In the genomic region with DNA sequence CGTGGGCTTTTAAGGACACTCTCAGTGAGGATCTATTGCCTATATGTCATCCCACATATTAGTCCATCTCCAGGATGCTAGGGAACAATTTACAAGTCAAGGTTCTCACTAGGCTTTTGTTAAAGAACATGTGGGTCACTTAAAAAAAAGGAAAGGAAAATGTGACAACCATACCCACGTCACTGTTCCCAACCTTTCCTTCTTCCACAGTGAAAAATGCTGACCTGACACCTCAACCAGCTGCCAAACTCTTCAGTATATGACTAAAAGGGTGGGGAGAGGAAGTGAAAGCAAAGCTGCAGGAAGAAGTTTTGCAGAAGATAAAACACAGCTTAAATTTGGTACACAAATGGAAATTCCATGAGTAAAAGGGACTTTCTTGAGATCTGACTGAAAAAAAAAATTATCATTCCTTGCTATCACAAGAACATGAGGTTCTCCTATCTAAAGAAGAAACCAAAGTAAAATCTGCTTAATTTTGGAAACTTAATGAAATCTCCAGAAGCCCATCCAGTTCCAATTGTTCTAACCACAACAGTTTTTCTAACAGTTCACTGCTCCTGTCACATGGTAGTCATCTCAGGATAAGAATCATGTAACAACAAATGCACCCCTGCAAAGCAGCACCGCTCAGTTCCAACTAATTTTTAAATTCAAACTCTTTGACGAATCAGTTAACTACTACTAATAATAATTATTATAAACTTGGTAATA, we compare ENCODE assay signal across 8 cellular contexts.
DNase-seq lines count a peak whose midpoint lies in the region; ATAC-seq, FAIRE-seq and TF ChIP-seq lines count a peak whose summit lies in the region.

No MANE protein-coding gene starts in this region.

- BruUV-seq in OCI-LY7 (replicated peaks; lab: Mats Ljungman, UMichigan) (no TSS peak), endothelial cell of umbilical vein (replicated peaks; lab: Mats Ljungman, UMichigan) (no TSS peak)

- TF ChIP-seq CTCF in OCI-LY7 (conservative IDR thresholded peaks at IDR 0.05; ENCODE audit: low read length), result no peak
- no peak for TF ChIP-seq CTCF in endothelial cell of umbilical vein (IDR thresholded peaks at IDR 0.05; ENCODE audit: extremely low read depth in 1 of 2, insufficient read depth in 1 of 2, low read depth in 1 of 2, low read length in 2 of 2)

- H3K36me3 ChIP-seq in OCI-LY7 (ENCODE audit: insufficient read depth, low read length) (no peaks in the 10 kb centered on the region), endothelial cell of umbilical vein (ENCODE audit: control insufficient read depth in 2 of 2, extremely low read depth in 1 of 2, insufficient read depth in 2 of 2, low read length in 2 of 2) (no peaks in the 10 kb centered on the region)
- H3K36me3 ChIP-seq in effector memory CD4-positive, alpha-beta T cell (ENCODE audit: control insufficient read depth, insufficient read depth, low read length), result no peaks in the 10 kb centered on the region

- intact Hi-C loops in OCI-LY7 (cut with micrococcal nuclease; ENCODE audit: unreplicated experiment) (loop anchor here (5.0 kb wide), 1 partner anchor 234 kb away; a partner anchor contains a TSS), endothelial cell of umbilical vein (cut with micrococcal nuclease) (loop anchor here (1.0 to 5.0 kb wide), 5 partner anchors 36 to 444 kb away; a partner anchor contains a TSS), posterior vena cava (cut with DNase I) (loop anchor here in 1 of 2 donors (10.0 kb wide), 1 partner anchor 357 kb away; no protein-coding TSS in a partner anchor)

- CTCF ChIA-PET in OCI-LY7 (lab: Charles Lee; ENCODE audit: unreplicated experiment) (interaction anchor here (1.9 to 2.1 kb wide), 2 partner anchors 309 to 355 kb away, joined by 5 to 13 read pairs; no protein-coding TSS in a partner anchor), endothelial cell of umbilical vein (lab: Charles Lee) (interaction anchor here (0.6 to 8.5 kb wide), 28 partner anchors 10 to 634 kb away, joined by 3 to 256 read pairs (median 6); a partner anchor contains a TSS)

- dilution Hi-C loops in endothelial cell of umbilical vein (cut with MboI; ENCODE audit: extremely low pct_ligation_motif_present, low sequenced_read_pairs), result no loop called here

- H3K9me3 ChIP-seq in OCI-LY7 (ENCODE audit: low read length) (no peaks in the 10 kb centered on the region), endothelial cell of umbilical vein (replicated peaks; ENCODE audit: control insufficient read depth, insufficient read depth, low read length) (no peaks in the 10 kb centered on the region)
- no peaks in the 10 kb centered on the region for H3K9me3 ChIP-seq in effector memory CD4-positive, alpha-beta T cell (ENCODE audit: control insufficient read depth, low read length)

- peak overlapping the region; percentile 72 for H3K9ac ChIP-seq in endothelial cell of umbilical vein (replicated peaks; ENCODE audit: extremely low read depth, insufficient read depth, low read length)

- peak overlapping the region in 8 of 10 donors; percentile 5 to 87 (median 72) for H3K27ac Mint-ChIP-seq in naive thymus-derived CD8-positive, alpha-beta T cell

- H3K4me3 ChIP-seq in OCI-LY7 (ENCODE audit: low read depth, low read length, poor library complexity, severe bottlenecking) (no peak overlapping the region), endothelial cell of umbilical vein (replicated peaks in 1 of 3; ENCODE audit: insufficient read depth in 1 of 3, low read depth in 1 of 3, low read length in 3 of 3) (peak overlapping the region in 1 of 3 experiments; percentile 26)
- H3K4me3 ChIP-seq in effector memory CD4-positive, alpha-beta T cell (ENCODE audit: insufficient read depth, low read depth, low read length, poor library complexity, severe bottlenecking), result no peak overlapping the region

- no peaks in the 10 kb centered on the region for H3K79me2 ChIP-seq in OCI-LY7 (ENCODE audit: insufficient read depth, low read depth, low read length)
- H3K79me2 ChIP-seq in endothelial cell of umbilical vein (ENCODE audit: control insufficient read depth, insufficient read depth, low read length), result peaks cover 9% of the 10 kb centered on the region

- no peaks in the 10 kb centered on the region for H3K36me3 Mint-ChIP-seq in naive thymus-derived CD8-positive, alpha-beta T cell

- H3K4me2 ChIP-seq in OCI-LY7 (ENCODE audit: low read length) (peak overlapping the region; percentile 55), endothelial cell of umbilical vein (ENCODE audit: insufficient read depth, low read length) (peak overlapping the region; percentile 66)

- H4K20me1 ChIP-seq in OCI-LY7 (ENCODE audit: insufficient read depth, low read length), result 0 out of 2 replicates have a peak, but pooled peaks cover 4% of the 10 kb centered on the region
- H4K20me1 ChIP-seq in endothelial cell of umbilical vein (replicated peaks; ENCODE audit: control insufficient read depth, extremely low read depth, insufficient read depth, low read length), result no peaks in the 10 kb centered on the region

- POLR2A ChIA-PET in OCI-LY7 (lab: Charles Lee) (interaction anchor here (0.7 to 1.7 kb wide), 8 partner anchors 20 to 349 kb away, joined by 3 to 5 read pairs (median 4); no protein-coding TSS in a partner anchor), endothelial cell of umbilical vein (lab: Charles Lee) (interaction anchor here (1.1 kb wide), 1 partner anchor 354 kb away, joined by 3 read pairs; no protein-coding TSS in a partner anchor)
- POLR2A ChIA-PET in naive thymus-derived CD8-positive, alpha-beta T cell (lab: Charles Lee), result no interaction called here

- peak; percentile 49 for ATAC-seq in GM19397 (IDR thresholded peaks at IDR 0.05; ENCODE audit: unreplicated experiment)
- no peak for ATAC-seq in naive thymus-derived CD8-positive, alpha-beta T cell
- ATAC-seq in GM19467 (IDR thresholded peaks at IDR 0.05; ENCODE audit: unreplicated experiment), result no peak

- no peaks in the 10 kb centered on the region for H3K9me3 Mint-ChIP-seq in naive thymus-derived CD8-positive, alpha-beta T cell

- H3K4me1 ChIP-seq in OCI-LY7 (ENCODE audit: insufficient read depth, low read length, poor library complexity, severe bottlenecking), result peaks cover 36% of the 10 kb centered on the region
- peaks cover 33% of the 10 kb centered on the region for H3K4me1 ChIP-seq in endothelial cell of umbilical vein (ENCODE audit: control insufficient read depth, extremely low read depth, insufficient read depth, low read length)
- peaks cover 6% of the 10 kb centered on the region for H3K4me1 ChIP-seq in effector memory CD4-positive, alpha-beta T cell (ENCODE audit: control insufficient read depth, insufficient read depth, low read length, poor library complexity, severe bottlenecking)

- peak; percentile 23 for DNase-seq in A172 (ENCODE audit: low spot score)
- peak; percentile 62 for DNase-seq in OCI-LY7 (ENCODE audit: low spot score)
- peak; percentile 98 for DNase-seq in endothelial cell of umbilical vein (ENCODE audit: low read depth, low spot score)
- DNase-seq in naive thymus-derived CD8-positive, alpha-beta T cell, result peak in 1 of 10 donors; percentile 16
- no peak for DNase-seq in posterior vena cava (ENCODE audit: low spot score)
- DNase-seq in effector memory CD4-positive, alpha-beta T cell, result no peak

- H3K4me3 Mint-ChIP-seq in naive thymus-derived CD8-positive, alpha-beta T cell, result peak overlapping the region in 3 of 10 donors; percentile 16 to 63 (median 44)

- no peaks in the 10 kb centered on the region for H3K9me2 ChIP-seq in OCI-LY7 (ENCODE audit: insufficient read depth, low read length)

- H3K27me3 Mint-ChIP-seq in naive thymus-derived CD8-positive, alpha-beta T cell, result no peaks in the 10 kb centered on the region

- TF ChIP-seq POLR2A in endothelial cell of umbilical vein (IDR thresholded peaks at IDR 0.05; ENCODE audit: low read depth, low read length), result peak; percentile 22

- peak; percentile 91 for FAIRE-seq in endothelial cell of umbilical vein (lab: Jason Lieb, UNC)

- H3K27ac ChIP-seq in OCI-LY7 (ENCODE audit: low read depth, low read length, poor library complexity, severe bottlenecking) (no peak overlapping the region), endothelial cell of umbilical vein (ENCODE audit: insufficient read depth, low read depth, low read length) (peak overlapping the region; percentile 92)
- H3K27ac ChIP-seq in effector memory CD4-positive, alpha-beta T cell (ENCODE audit: insufficient read depth, low read length, poor library complexity, severe bottlenecking), result no peak overlapping the region

- peaks cover 10 to 62% (median 18%) of the 10 kb centered on the region in 4 donors for H3K4me1 Mint-ChIP-seq in naive thymus-derived CD8-positive, alpha-beta T cell

- no peaks in the 10 kb centered on the region for H3K9me1 ChIP-seq in endothelial cell of umbilical vein (replicated peaks; ENCODE audit: control insufficient read depth, extremely low read depth, insufficient read depth, low read length)

- no peaks in the 10 kb centered on the region for H3K27me3 ChIP-seq in endothelial cell of umbilical vein (ENCODE audit: control insufficient read depth in 2 of 2, insufficient read depth in 2 of 2, low read length in 2 of 2)
- H3K27me3 ChIP-seq in effector memory CD4-positive, alpha-beta T cell (replicated peaks; ENCODE audit: control insufficient read depth, insufficient read depth, low read length, poor library complexity, severe bottlenecking), result no peaks in the 10 kb centered on the region

- H2AFZ ChIP-seq in OCI-LY7 (ENCODE audit: low read length) (no peak overlapping the region), endothelial cell of umbilical vein (ENCODE audit: low read depth, low read length) (peak overlapping the region; percentile 19)

TF ChIP-seq in endothelial cell of umbilical vein, 7 proteins besides CTCF, POLR2A, EP300 and RAD21:
- TF ChIP-seq POLR2AphosphoS5 (IDR thresholded peaks at IDR 0.05; ENCODE audit: insufficient read depth, low read depth, low read length) (peak; percentile 31), JUN (IDR thresholded peaks at IDR 0.05; ENCODE audit: borderline replicate concordance, insufficient read depth, insufficient read length, low read depth) (peak; percentile 85), EZH2 (IDR thresholded peaks at IDR 0.05; ENCODE audit: borderline replicate concordance, low read depth, low read length, severe bottlenecking) (no peak), FOS (IDR thresholded peaks at IDR 0.05; ENCODE audit: borderline replicate concordance, insufficient read depth, low read length) (no peak), MYC (IDR thresholded peaks at IDR 0.05; ENCODE audit: low read depth, low read length) (no peak), GATA2 (IDR thresholded peaks at IDR 0.05; ENCODE audit: insufficient read depth, insufficient read length, low read depth, low read length) (peak; percentile 86)
- TF ChIP-seq, protein P1, sequence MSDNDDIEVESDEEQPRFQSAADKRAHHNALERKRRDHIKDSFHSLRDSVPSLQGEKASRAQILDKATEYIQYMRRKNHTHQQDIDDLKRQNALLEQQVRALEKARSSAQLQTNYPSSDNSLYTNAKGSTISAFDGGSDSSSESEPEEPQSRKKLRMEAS (IDR thresholded peaks at IDR 0.05; ENCODE audit: insufficient read depth, insufficient read length), result no peak

Comparison
In these comparisons a context has a peak if more than half of its experiments do, and no peak if none do; other contexts are left out.
1. DNase-seq: peak in A172 (single experiment), OCI-LY7 (single experiment) and endothelial cell of umbilical vein (single experiment); none in posterior vena cava (single experiment) and effector memory CD4-positive, alpha-beta T cell (0 of 3).